Comparison of ENCODE assay signal across 8 cellular contexts in genomic region chr7:14691597-14692203, GRCh38.
DNase-seq lines count a peak whose midpoint lies in the region; ATAC-seq lines count a peak whose summit lies in the region.

No MANE protein-coding gene starts in this region.

- no peak overlapping the region for H2AFZ ChIP-seq in mesenchymal stem cell (ENCODE audit: low read depth, low read length)

- H3K9me3 ChIP-seq in CD4-positive, CD25-positive, alpha-beta regulatory T cell (ENCODE audit: control insufficient read depth in 2 of 2, low read length in 2 of 2) = no peaks in the 10 kb centered on the region
- H3K9me3 ChIP-seq in mesenchymal stem cell (ENCODE audit: control insufficient read depth, low read length) = no peaks in the 10 kb centered on the region

- peak; percentile 1 to 22 (median 15) for DNase-seq in CD4-positive, CD25-positive, alpha-beta regulatory T cell
- DNase-seq in NAMALWA (ENCODE audit: low spot score) (peak; percentile 71), ecto neural progenitor cell (ENCODE audit: low spot score) (peak; percentile 67), mesenchymal stem cell (peak; percentile 40)
- DNase-seq in activated CD4-positive, alpha-beta T cell treated with anti-CD3 and anti-CD28 coated beads for 4 hours = peak; percentile 14 to 43
- DNase-seq in stimulated activated effector memory CD8-positive, alpha-beta T cell treated with anti-CD3 and anti-CD28 coated beads, Interleukin-12 subunit alpha, Interleukin-12 subunit beta, amount 100 ng/mL, for 72 hours (ENCODE audit: low spot score in 2 of 2) = peak; percentile 7 to 66

- H3K9me3 Mint-ChIP-seq in CD4-positive, CD25-positive, alpha-beta regulatory T cell = no peaks in the 10 kb centered on the region
- no peaks in the 10 kb centered on the region for H3K9me3 Mint-ChIP-seq in stimulated activated effector memory CD8-positive, alpha-beta T cell treated with anti-CD3 and anti-CD28 coated beads, Interleukin-12 subunit alpha, Interleukin-12 subunit beta, amount 100 ng/mL, for 72 hours

- no peaks in the 10 kb centered on the region for H3K4me1 Mint-ChIP-seq in CD4-positive, CD25-positive, alpha-beta regulatory T cell
- H3K4me1 Mint-ChIP-seq in stimulated activated effector memory CD8-positive, alpha-beta T cell treated with anti-CD3 and anti-CD28 coated beads, Interleukin-12 subunit alpha, Interleukin-12 subunit beta, amount 100 ng/mL, for 72 hours = no peaks in the 10 kb centered on the region

- no peak overlapping the region for H3K4ac ChIP-seq in mesenchymal stem cell (ENCODE audit: low read depth in 1 of 2, low read length in 2 of 2)

- no peak for ATAC-seq in CD4-positive, CD25-positive, alpha-beta regulatory T cell (ENCODE audit: low read depth in 2 of 2)
- ATAC-seq in GM19395 (IDR thresholded peaks at IDR 0.05; ENCODE audit: unreplicated experiment) = peak; percentile 32
- no peak for ATAC-seq in stimulated activated effector memory CD8-positive, alpha-beta T cell treated with anti-CD3 and anti-CD28 coated beads, Interleukin-12 subunit alpha, Interleukin-12 subunit beta, amount 100 ng/mL, for 72 hours
- no peak for ATAC-seq in GM21526 (IDR thresholded peaks at IDR 0.05; ENCODE audit: low FRiP score, unreplicated experiment)

- H3K27me3 Mint-ChIP-seq in CD4-positive, CD25-positive, alpha-beta regulatory T cell = no peaks in the 10 kb centered on the region

- H3K14ac ChIP-seq in mesenchymal stem cell (ENCODE audit: low read length in 2 of 2) = no peak overlapping the region

- H3K79me1 ChIP-seq in mesenchymal stem cell (replicated peaks; ENCODE audit: low read length, poor library complexity, severe bottlenecking) = no peaks in the 10 kb centered on the region

- H3K4me3 ChIP-seq in CD4-positive, CD25-positive, alpha-beta regulatory T cell (ENCODE audit: low read depth, low read length) = no peak overlapping the region
- no peak overlapping the region for H3K4me3 ChIP-seq in mesenchymal stem cell (ENCODE audit: insufficient read depth in 1 of 2, low read depth in 1 of 2, low read length in 2 of 2)

- no peaks in the 10 kb centered on the region for H3K27me3 ChIP-seq in CD4-positive, CD25-positive, alpha-beta regulatory T cell (ENCODE audit: control insufficient read depth, insufficient read depth, low read length)
- H3K27me3 ChIP-seq in mesenchymal stem cell (ENCODE audit: control insufficient read depth in 1 of 2, insufficient read depth in 1 of 2, low read length in 2 of 2) = no peaks in the 10 kb centered on the region

- no peaks in the 10 kb centered on the region for H3K36me3 Mint-ChIP-seq in CD4-positive, CD25-positive, alpha-beta regulatory T cell
- no peaks in the 10 kb centered on the region for H3K36me3 Mint-ChIP-seq in stimulated activated effector memory CD8-positive, alpha-beta T cell treated with anti-CD3 and anti-CD28 coated beads, Interleukin-12 subunit alpha, Interleukin-12 subunit beta, amount 100 ng/mL, for 72 hours

- no peak overlapping the region for H3K23ac ChIP-seq in mesenchymal stem cell (ENCODE audit: low read length in 2 of 2)

- no peak overlapping the region for H4K8ac ChIP-seq in mesenchymal stem cell (ENCODE audit: low read length)

- H2BK5ac ChIP-seq in mesenchymal stem cell (ENCODE audit: low read depth, low read length, poor library complexity, severe bottlenecking) = no peak overlapping the region

- H3K4me3 Mint-ChIP-seq in CD4-positive, CD25-positive, alpha-beta regulatory T cell = no peak overlapping the region
- no peak overlapping the region for H3K4me3 Mint-ChIP-seq in stimulated activated effector memory CD8-positive, alpha-beta T cell treated with anti-CD3 and anti-CD28 coated beads, Interleukin-12 subunit alpha, Interleukin-12 subunit beta, amount 100 ng/mL, for 72 hours

- H2BK15ac ChIP-seq in mesenchymal stem cell (ENCODE audit: low read depth, poor library complexity, severe bottlenecking) = no peak overlapping the region

- no peak overlapping the region for H3K9ac ChIP-seq in mesenchymal stem cell (ENCODE audit: low read length)

- H3K4me2 ChIP-seq in mesenchymal stem cell (ENCODE audit: low read length, poor library complexity, severe bottlenecking) = no peak overlapping the region

- no peak overlapping the region for H3K18ac ChIP-seq in mesenchymal stem cell (ENCODE audit: low read depth in 1 of 2, low read length in 2 of 2)

- no peak overlapping the region for H2BK12ac ChIP-seq in mesenchymal stem cell (ENCODE audit: low read length in 2 of 2)

- H4K91ac ChIP-seq in mesenchymal stem cell (ENCODE audit: low read length) = no peak overlapping the region

- no peak overlapping the region for H2AK5ac ChIP-seq in mesenchymal stem cell (ENCODE audit: low read length, severe bottlenecking)

- no peak overlapping the region for H3K27ac Mint-ChIP-seq in CD4-positive, CD25-positive, alpha-beta regulatory T cell
- no peak overlapping the region for H3K27ac Mint-ChIP-seq in stimulated activated effector memory CD8-positive, alpha-beta T cell treated with anti-CD3 and anti-CD28 coated beads, Interleukin-12 subunit alpha, Interleukin-12 subunit beta, amount 100 ng/mL, for 72 hours

- WGBS in mesenchymal stem cell = no CpG with 5 or more reads among the region's 3 CpGs

- H3K4me1 ChIP-seq in CD4-positive, CD25-positive, alpha-beta regulatory T cell (ENCODE audit: control insufficient read depth, insufficient read depth, low read length, poor library complexity, severe bottlenecking) = no peaks in the 10 kb centered on the region
- no peaks in the 10 kb centered on the region for H3K4me1 ChIP-seq in mesenchymal stem cell (ENCODE audit: control insufficient read depth, insufficient read depth, low read depth, low read length)

- H3K36me3 ChIP-seq in CD4-positive, CD25-positive, alpha-beta regulatory T cell (ENCODE audit: control insufficient read depth, insufficient read depth, low read length) = no peaks in the 10 kb centered on the region
- no peaks in the 10 kb centered on the region for H3K36me3 ChIP-seq in mesenchymal stem cell (ENCODE audit: control insufficient read depth in 1 of 2, insufficient read depth in 2 of 2, low read depth in 1 of 2, low read length in 2 of 2)

- no peak overlapping the region for H2BK120ac ChIP-seq in mesenchymal stem cell (ENCODE audit: low read depth, low read length)

- no peak overlapping the region for H3K27ac ChIP-seq in CD4-positive, CD25-positive, alpha-beta regulatory T cell (ENCODE audit: insufficient read depth, low read length, poor library complexity, severe bottlenecking)
- H3K27ac ChIP-seq in mesenchymal stem cell (ENCODE audit: low read length, poor library complexity, severe bottlenecking) = no peak overlapping the region

Comparison
In these comparisons a context has a peak if more than half of its experiments do, and no peak if none do; other contexts are left out.
1. DNase-seq: peak in every context shown above with its lines; median percentile 71 in NAMALWA; 67 in ecto neural progenitor cell; 40 in mesenchymal stem cell; 36 in stimulated activated effector memory CD8-positive, alpha-beta T cell treated with anti-CD3 and anti-CD28 coated beads, Interleukin-12 subunit alpha, Interleukin-12 subunit beta, amount 100 ng/mL, for 72 hours; 28 in activated CD4-positive, alpha-beta T cell treated with anti-CD3 and anti-CD28 coated beads for 4 hours; 15 in CD4-positive, CD25-positive, alpha-beta regulatory T cell.